Comparison of ENCODE assay signal across 1 cellular context in genomic region chr10:11142809-11143208, GRCh38.
TF ChIP-seq lines count a peak whose summit lies in the region.

No MANE protein-coding gene starts in this region.

TF ChIP-seq in GM12878, 131 proteins besides CTCF, POLR2A, EP300 and RAD21 (continued from another document):
- no peak for TF ChIP-seq MTA2 (IDR thresholded peaks at IDR 0.05; ENCODE audit: low read depth)
- TF ChIP-seq CHD4 (IDR thresholded peaks at IDR 0.05) = no peak
- TF ChIP-seq CUX1 (IDR thresholded peaks at IDR 0.05; ENCODE audit: insufficient replicate concordance, low read depth, low read length) = no peak
TF ChIP-seq in GM12878: peak in this region for 0.
